In the genomic region with DNA sequence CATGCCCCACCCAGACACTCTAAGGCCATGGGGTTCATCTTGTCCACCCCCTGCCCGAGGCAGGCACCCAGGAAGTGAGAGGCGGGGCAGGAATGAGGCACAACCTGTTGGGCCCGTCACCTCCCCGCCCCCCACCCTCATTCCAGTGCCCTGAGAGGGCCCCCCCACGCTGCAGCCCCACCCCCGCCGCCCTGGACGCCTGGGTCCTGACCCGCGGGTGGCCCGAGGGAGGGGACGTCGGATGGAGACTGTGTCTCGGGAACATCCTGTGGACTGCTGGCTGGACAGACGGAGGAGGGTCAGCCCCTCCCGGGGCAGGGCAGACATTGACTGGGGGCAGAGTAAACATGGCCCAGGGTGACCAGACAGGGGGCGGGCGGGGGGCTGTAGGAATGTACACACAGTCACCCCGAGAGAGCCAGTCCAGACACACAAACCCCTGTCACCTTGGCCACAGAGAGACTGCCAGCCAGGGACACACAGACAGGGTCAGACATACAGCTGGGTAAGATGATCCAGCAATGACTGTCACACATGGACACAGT, we compare ENCODE assay signal across 9 cellular contexts. TPM values are rescaled to one million over a fixed set of nuclear protein-coding genes. Genes with fewer than 3 reads are reported as not detected.
DNase-seq lines count a peak whose midpoint lies in the region; ATAC-seq and TF ChIP-seq lines count a peak whose summit lies in the region.
"Had no signal": no experiment of that assay in that cellular context is flagged by ENCODE, and none has a peak within 500 bp of the region (broad histone marks: within the 10 kb centered on the region; RNA-seq: fewer than 3 reads in every experiment).

No MANE protein-coding gene starts in this region.

- H3K9me3 ChIP-seq in transverse colon = no peaks in the 10 kb centered on the region

- no peaks in the 10 kb centered on the region for H3K36me3 Mint-ChIP-seq in MCF 10A (ENCODE audit: insufficient read depth, unreplicated experiment)

- no peaks in the 10 kb centered on the region for H3K27me3 Mint-ChIP-seq in MCF 10A (ENCODE audit: insufficient read depth, unreplicated experiment)

- TF ChIP-seq EP300 in transverse colon (IDR thresholded peaks at IDR 0.05; ENCODE audit: low read depth) = no peak

- CTCF ChIA-PET in MCF 10A (lab: Yijun Ruan, JAX) = interaction anchor here (2.0 kb wide), 1 partner anchor 63 kb away, joined by 7 read pairs; no protein-coding TSS in a partner anchor

- H3K27ac Mint-ChIP-seq in MCF 10A (ENCODE audit: low read depth, unreplicated experiment) = no peak overlapping the region

- peak overlapping the region; percentile 97 to 99 (median 98) for H3K27ac ChIP-seq in transverse colon

- peak overlapping the region; percentile 68 for H3K4me3 Mint-ChIP-seq in MCF 10A (ENCODE audit: unreplicated experiment)

- no peaks in the 10 kb centered on the region for H3K36me3 ChIP-seq in transverse colon

- H3K9me3 Mint-ChIP-seq in MCF 10A (ENCODE audit: unreplicated experiment) = no peaks in the 10 kb centered on the region

- DNase-seq in activated CD8-positive, alpha-beta memory T cell treated with anti-CD3 and anti-CD28 coated beads for 24 hours = peak; percentile 62
- DNase-seq in activated CD8-positive, alpha-beta memory T cell treated with anti-CD3 and anti-CD28 coated beads, Interleukin-2, amount 50 U/mL, for 4 hours = no peak
- DNase-seq in MCF 10A (ENCODE audit: unreplicated experiment) (peak; percentile 58), medulla oblongata (ENCODE audit: extremely low spot score) (peak; percentile 17), transverse colon (peak; percentile 73), NOMO-1 treated with dmso at 0.1 percent for 144 hours (lab: John Stamatoyannopoulos, UW; ENCODE audit: unreplicated experiment) (no peak), RKO (ENCODE audit: low spot score) (no peak)
- DNase-seq: NCI-H1694 had no signal

- peaks cover 48 to 81% (median 73%) of the 10 kb centered on the region in 4 donors for H3K4me1 ChIP-seq in transverse colon

- TF ChIP-seq POLR2A in transverse colon (IDR thresholded peaks at IDR 0.05) = no peak

- in situ Hi-C loops in transverse colon (cut with MboI; ENCODE audit: low pct_ligation_motif_present in 1 of 4, low pct_unique_long_range_greater_than_20kb in 1 of 4, low sequenced_read_pairs in 3 of 4) = no loop called here

- TF ChIP-seq CTCF in MCF 10A (IDR thresholded peaks at IDR 0.05; ENCODE audit: unreplicated experiment) (no peak), transverse colon (IDR thresholded peaks at IDR 0.05) (no peak)

- ATAC-seq in GM18511 (IDR thresholded peaks at IDR 0.05; ENCODE audit: unreplicated experiment) = no peak

- POLR2A ChIA-PET in MCF 10A (lab: Yijun Ruan, JAX) = interaction anchor here (0.7 to 2.7 kb wide), 4 partner anchors 9 to 84 kb away, joined by 3 to 91 read pairs (median 3); a partner anchor contains a TSS

- H3K27me3 ChIP-seq in transverse colon = no peaks in the 10 kb centered on the region

- 19% methylated on average over 19 of the region's 19 CpGs; no CpG with 5 or more reads in 1 of the 2 donors for WGBS in transverse colon (ENCODE audit: low coverage in 1 of 2), 2 donors

- peaks cover 9% of the 10 kb centered on the region for H3K4me1 Mint-ChIP-seq in MCF 10A (ENCODE audit: insufficient read depth, unreplicated experiment)

- no TSS peak for BruUV-seq in MCF 10A (replicated peaks; lab: Mats Ljungman, UMichigan)

- peak overlapping the region in 1 of 4 donors; percentile 50 for H3K4me3 ChIP-seq in transverse colon

- intact Hi-C loops in MCF 10A (cut with micrococcal nuclease) = no loop called here
- intact Hi-C loops in transverse colon (cut with DNase I; ENCODE audit: low total_unique reads) = loop anchor here (10.0 kb wide), 1 partner anchor 371 kb away; a partner anchor contains a TSS

RNA-seq across cellular contexts. Expression of a gene that starts 7.4 kb away (rescaled TPM):
- total RNA-seq in MCF 10A (2022) (86.4 and 125 TPM in 2 replicates), transverse colon (100 to 1,000 TPM; 386 to 857 (median 664) TPM)

RNA-seq across cellular contexts. Expression of a gene that starts 8.6 kb away (rescaled TPM):
- 31.6 and 32.8 TPM in 2 replicates for total RNA-seq in MCF 10A (2022)
- 100 to 1,000 TPM; 138 to 387 (median 215) TPM for total RNA-seq in transverse colon

RNA-seq across cellular contexts. Expression of a gene that starts 17.7 kb away (rescaled TPM):
- total RNA-seq in MCF 10A (2022) (224 and 295 TPM in 2 replicates), transverse colon (100 to 1,000 TPM; 172 to 357 (median 198) TPM)

RNA-seq across cellular contexts. Expression of a gene that starts 17.9 kb away (rescaled TPM):
- 6.9 and 14.5 TPM in 2 replicates for total RNA-seq in MCF 10A (2022)
- total RNA-seq in transverse colon = 1 to 10 TPM in 1 of 4 donors, not detected in 3; 1.6 TPM

RNA-seq across cellular contexts. Expression of a gene that starts 22.5 kb away (rescaled TPM):
- total RNA-seq in MCF 10A (2022) (11.2 and 16.7 TPM in 2 replicates), transverse colon (10 to 100 TPM in 1 of 4 donors, 1 to 10 TPM in 2, not detected in 1; 2.7 to 17.5 (median 4.0) TPM)

Comparison
In these comparisons a context has a peak if more than half of its experiments do, and no peak if none do; other contexts are left out.
1. DNase-seq: peak in activated CD8-positive, alpha-beta memory T cell treated with anti-CD3 and anti-CD28 coated beads for 24 hours (single experiment), MCF 10A (single experiment), medulla oblongata (single experiment) and transverse colon (single experiment); none in activated CD8-positive, alpha-beta memory T cell treated with anti-CD3 and anti-CD28 coated beads, Interleukin-2, amount 50 U/mL, for 4 hours (single experiment), NOMO-1 treated with dmso at 0.1 percent for 144 hours (single experiment) and RKO (single experiment).